In the genomic region with DNA sequence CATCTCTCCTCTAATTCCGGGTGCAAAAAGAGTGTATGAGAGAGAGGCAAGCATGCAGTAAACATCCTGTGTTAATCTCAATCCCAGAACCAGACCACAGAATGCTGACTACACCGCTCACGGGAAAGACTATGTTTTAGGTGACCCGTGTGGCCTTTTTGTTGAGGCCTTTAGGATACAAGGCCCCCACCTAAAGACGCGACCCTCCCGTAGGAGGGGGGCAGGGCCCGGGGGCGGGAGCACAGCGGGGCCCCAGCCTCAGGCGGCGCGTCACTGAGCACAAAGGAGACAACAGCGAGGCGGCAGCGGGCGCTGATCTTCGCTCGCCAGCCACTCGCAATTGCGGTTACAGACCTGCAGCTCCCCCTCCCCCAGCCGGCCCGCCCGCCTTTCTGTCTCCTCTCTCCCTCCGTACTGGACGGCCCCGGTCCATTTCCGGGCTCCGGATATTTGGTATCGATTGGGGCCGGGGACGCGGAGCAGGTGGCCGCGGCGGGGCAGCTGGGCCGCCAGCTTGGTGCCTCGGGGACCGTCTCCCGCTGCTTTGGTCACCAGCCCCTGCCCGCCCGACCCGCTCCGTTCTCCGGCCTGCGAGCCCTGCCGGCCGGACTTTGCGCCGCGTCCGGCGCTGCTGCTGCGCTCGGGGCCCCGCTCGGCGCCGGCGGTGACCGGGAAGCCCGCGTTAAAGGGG, we compare ENCODE assay signal across 8 cellular contexts. TPM values are rescaled to one million over a fixed set of nuclear protein-coding genes. Genes with fewer than 3 reads are reported as not detected.
DNase-seq lines count a peak whose midpoint lies in the region; ATAC-seq and TF ChIP-seq lines count a peak whose summit lies in the region.

A gene with protein sequence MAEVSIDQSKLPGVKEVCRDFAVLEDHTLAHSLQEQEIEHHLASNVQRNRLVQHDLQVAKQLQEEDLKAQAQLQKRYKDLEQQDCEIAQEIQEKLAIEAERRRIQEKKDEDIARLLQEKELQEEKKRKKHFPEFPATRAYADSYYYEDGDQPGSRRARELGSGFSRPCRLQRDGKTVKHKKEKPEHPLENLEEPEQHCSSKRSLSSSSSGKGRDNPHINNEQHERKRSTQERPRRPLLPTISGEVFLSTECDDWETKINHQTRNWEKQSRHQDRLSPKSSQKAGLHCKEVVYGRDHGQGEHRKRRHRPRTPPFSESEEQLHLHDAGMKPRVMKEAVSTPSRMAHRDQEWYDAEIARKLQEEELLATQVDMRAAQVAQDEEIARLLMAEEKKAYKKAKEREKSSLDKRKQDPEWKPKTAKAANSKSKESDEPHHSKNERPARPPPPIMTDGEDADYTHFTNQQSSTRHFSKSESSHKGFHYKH (plus strand): TSS at position 432 of the 691 bp plus-strand sequence. CDS start 281 bp downstream, outside the sequence.

- H3K36me3 ChIP-seq in stomach: no peaks in the 10 kb centered on the region

- no peak for TF ChIP-seq EP300 in stomach (IDR thresholded peaks at IDR 0.05)

- H3K4me1 ChIP-seq in stomach: peaks cover 18 to 47% (median 29%) of the 10 kb centered on the region in 4 donors

- peak within 1 kb of the TSS; percentile 81 for H3K4me3 ChIP-seq in epithelial cell of proximal tubule (ENCODE audit: low read depth, low read length)
- H3K4me3 ChIP-seq in stomach: peak within 1 kb of the TSS; percentile 62 to 96 (median 87)

- peaks cover 38% of the 10 kb centered on the region for H3K4me1 Mint-ChIP-seq in mesothelial cell of epicardium

- H3K27me3 ChIP-seq in stomach: no peaks in the 10 kb centered on the region

- H3K9me3 Mint-ChIP-seq in mesothelial cell of epicardium: no peaks in the 10 kb centered on the region

- peak within 1 kb of the TSS; percentile 99 for H3K27ac Mint-ChIP-seq in mesothelial cell of epicardium

- TF ChIP-seq CTCF in GM20000 (IDR thresholded peaks at IDR 0.05; ENCODE audit: extremely low read depth, missing control alignments) (no peak), epithelial cell of proximal tubule (conservative IDR thresholded peaks at IDR 0.05; ENCODE audit: low read depth, low read length) (no peak), mesothelial cell of epicardium (IDR thresholded peaks at IDR 0.05; ENCODE audit: unreplicated experiment) (no peak), stomach (IDR thresholded peaks at IDR 0.05) (peak in 1 of 7 experiments; percentile 7)

- H3K9me3 ChIP-seq in stomach: no peaks in the 10 kb centered on the region

- DNase-seq in D341Med (ENCODE audit: low spot score) (peak; percentile 88), GM20000 (ENCODE audit: low spot score) (peak; percentile 90), NCI-H82 treated with DMSO at 0.1 percent for 48 hours (lab: John Stamatoyannopoulos, UW; ENCODE audit: unreplicated experiment) (peak; percentile 60), epithelial cell of proximal tubule (ENCODE audit: low read depth) (no peak), mesothelial cell of epicardium (ENCODE audit: low spot score in 2 of 2, unreplicated experiment in 2 of 2) (peak; percentile 64 to 82), stomach (peak; percentile 86)
- DNase-seq in activated T-cell treated with anti-CD3 and anti-CD28 coated beads, Interleukin-2, amount 50 U/mL, for 1 hour: peak; percentile 41

- peak within 1 kb of the TSS; percentile 92 to 97 (median 93) for H3K27ac ChIP-seq in stomach

- H3K27me3 Mint-ChIP-seq in mesothelial cell of epicardium (ENCODE audit: low read depth): no peaks in the 10 kb centered on the region

- TF ChIP-seq POLR2A in stomach (IDR thresholded peaks at IDR 0.05): peak in 1 of 4 donors; percentile 14

- WGBS in stomach, 5 donors: 0 to 1% (median 1%) methylated on average over 39 to 63 of the region's 63 CpGs

- intact Hi-C loops in stomach (cut with DNase I; ENCODE audit: low total_unique reads): no loop called here

- no peaks in the 10 kb centered on the region for H3K36me3 Mint-ChIP-seq in mesothelial cell of epicardium

- peak; percentile 72 for ATAC-seq in HG03571 (IDR thresholded peaks at IDR 0.05; ENCODE audit: unreplicated experiment)

- peak within 1 kb of the TSS; percentile 89 for H3K4me3 Mint-ChIP-seq in mesothelial cell of epicardium

RNA-seq across cellular contexts. Expression of the gene that starts here (rescaled TPM):
- total RNA-seq in epithelial cell of proximal tubule: 122 and 134 TPM in 2 replicates
- total RNA-seq in mesothelial cell of epicardium: 53.1 to 63.2 TPM (median 58.2 TPM) in 3 replicates
- total RNA-seq in stomach: 100 to 1,000 TPM in 3 of 5 donors, 10 to 100 TPM in 2; 58.7 to 226 (median 112) TPM
- polyA plus RNA-seq in stomach: 10 to 100 TPM; 17.6 to 19.2 (median 18.8) TPM
